In genomic region chr4:110621839-110622751, GRCh38 we compare ENCODE assay signal across 8 cellular contexts. TPM values are rescaled to one million over a fixed set of nuclear protein-coding genes. Genes with fewer than 3 reads are reported as not detected.
A peak's percentile ranks its signal among the peaks of the same experiment; 100 is the strongest.
DNase-seq lines count a peak whose midpoint lies in the region; ATAC-seq, FAIRE-seq and TF ChIP-seq lines count a peak whose summit lies in the region.

No MANE protein-coding gene starts in this region.

- H3K27me3 ChIP-seq in right atrium auricular region (peaks cover 0 to 14% of the 10 kb centered on the region in 2 donors), small intestine (ENCODE audit: control insufficient read depth in 2 of 2, insufficient read depth in 2 of 2, low read length in 2 of 2) (peaks cover 0 to 46% of the 10 kb centered on the region in 2 donors)

- no peaks in the 10 kb centered on the region for H3K9me3 ChIP-seq in right atrium auricular region
- no peaks in the 10 kb centered on the region for H3K9me3 ChIP-seq in small intestine (ENCODE audit: control insufficient read depth, low read depth)

- POLR2A ChIA-PET in activated CD4-positive, alpha-beta memory T cell treated with anti-CD3 and anti-CD28 coated beads for 36 hours (lab: Charles Lee), result no interaction called here

- peak overlapping the region; percentile 62 for H3K4me3 Mint-ChIP-seq in activated CD4-positive, alpha-beta memory T cell treated with anti-CD3 and anti-CD28 coated beads for 36 hours

- no peak for FAIRE-seq in small intestine (lab: Jason Lieb, UNC)

- no peaks in the 10 kb centered on the region for H3K9me3 Mint-ChIP-seq in activated CD4-positive, alpha-beta memory T cell treated with anti-CD3 and anti-CD28 coated beads for 36 hours

- peaks cover 14% of the 10 kb centered on the region for H3K36me3 Mint-ChIP-seq in activated CD4-positive, alpha-beta memory T cell treated with anti-CD3 and anti-CD28 coated beads for 36 hours

- peak overlapping the region; percentile 50 to 62 for H3K4me3 ChIP-seq in right atrium auricular region
- H3K4me3 ChIP-seq in small intestine (ENCODE audit: low read depth in 1 of 2, low read length in 2 of 2), result peak overlapping the region; percentile 9 to 60

- H3K27ac ChIP-seq in right atrium auricular region (peak overlapping the region; percentile 84 to 92), small intestine (ENCODE audit: low read depth in 1 of 2, low read length in 1 of 2) (peak overlapping the region; percentile 69 to 77)

- H3K4me1 Mint-ChIP-seq in activated CD4-positive, alpha-beta memory T cell treated with anti-CD3 and anti-CD28 coated beads for 36 hours (ENCODE audit: low read depth), result peaks cover 26% of the 10 kb centered on the region

- intact Hi-C loops in activated CD4-positive, alpha-beta memory T cell treated with anti-CD3 and anti-CD28 coated beads for 36 hours (cut with micrococcal nuclease), result loop anchor here (1.0 kb wide), 1 partner anchor 8 kb away; no protein-coding TSS in a partner anchor

- no peak overlapping the region for H3K27ac Mint-ChIP-seq in activated CD4-positive, alpha-beta memory T cell treated with anti-CD3 and anti-CD28 coated beads for 36 hours

- DNase-seq in HT1080 (ENCODE audit: low read depth) (peak; percentile 27), right atrium auricular region (ENCODE audit: low spot score) (no peak), small intestine (peak; percentile 40), NOMO-1 (lab: John Stamatoyannopoulos, UW; ENCODE audit: unreplicated experiment in 2 of 2) (no peak), OCI-M2 (lab: John Stamatoyannopoulos, UW; ENCODE audit: unreplicated experiment) (no peak)
- DNase-seq in activated CD4-positive, alpha-beta memory T cell treated with anti-CD3 and anti-CD28 coated beads for 36 hours, result no peak

- WGBS in small intestine, 3 donors, result 3 to 6% (median 4%) methylated on average over 67 to 73 of the region's 73 CpGs

- no peaks in the 10 kb centered on the region for H3K36me3 ChIP-seq in right atrium auricular region
- no peaks in the 10 kb centered on the region for H3K36me3 ChIP-seq in small intestine (ENCODE audit: control insufficient read depth in 2 of 2, insufficient read depth in 2 of 2, low read length in 2 of 2)

- TF ChIP-seq CTCF in right atrium auricular region (IDR thresholded peaks at IDR 0.05), result no peak

- CTCF ChIA-PET in activated CD4-positive, alpha-beta memory T cell treated with anti-CD3 and anti-CD28 coated beads for 36 hours (lab: Charles Lee), result no interaction called here

- H3K27me3 Mint-ChIP-seq in activated CD4-positive, alpha-beta memory T cell treated with anti-CD3 and anti-CD28 coated beads for 36 hours, result peaks cover 93% of the 10 kb centered on the region

- peaks cover 0 to 34% of the 10 kb centered on the region in 2 donors for H3K4me1 ChIP-seq in right atrium auricular region
- H3K4me1 ChIP-seq in small intestine (ENCODE audit: control insufficient read depth in 2 of 2, insufficient read depth in 1 of 2, low read depth in 1 of 2, low read length in 1 of 2), result no peaks in the 10 kb centered on the region

- no peak for ATAC-seq in GM18511 (IDR thresholded peaks at IDR 0.05; ENCODE audit: unreplicated experiment)
- ATAC-seq in HG03571 (IDR thresholded peaks at IDR 0.05; ENCODE audit: unreplicated experiment), result no peak

RNA-seq across cellular contexts. Expression of gene PITX2, which starts 0.8 kb away (rescaled TPM):
- total RNA-seq in HT1080 (2014; rRNA removed; shearing (Covaris generic)), result 4.6 and 7.1 TPM in 2 replicates
- polyA plus RNA-seq in HT1080 (2015; cell fraction: cytosol; rRNA removed), result 3.8 and 4.3 TPM in 2 replicates
- 8.6 and 12.1 TPM in 2 replicates for polyA plus RNA-seq in HT1080 (2015; cell fraction: nucleus; rRNA removed)
- not detected for total RNA-seq in activated CD4-positive, alpha-beta memory T cell treated with anti-CD3 and anti-CD28 coated beads for 36 hours
- total RNA-seq in right atrium auricular region, result 10 to 100 TPM in 1 of 2 donors, under 1 TPM in 1; 0.24 to 25.4 TPM
- polyA plus RNA-seq in small intestine, result 10 to 100 TPM in 1 of 3 donors, 1 to 10 TPM in 2; 6.5 to 13.2 (median 8.7) TPM

Comparison
In these comparisons a context has a peak if more than half of its experiments do, and no peak if none do; other contexts are left out.
1. DNase-seq: peak in HT1080 (single experiment) and small intestine (single experiment); none in activated CD4-positive, alpha-beta memory T cell treated with anti-CD3 and anti-CD28 coated beads for 36 hours (single experiment), right atrium auricular region (single experiment), NOMO-1 (0 of 2) and OCI-M2 (single experiment).